Comparison of ENCODE assay signal across 8 cellular contexts in genomic region chr17:59105852-59106462, GRCh38. TPM values are rescaled to one million over a fixed set of nuclear protein-coding genes. Genes with fewer than 3 reads are reported as not detected.
A peak's percentile ranks its signal among the peaks of the same experiment; 100 is the strongest.
DNase-seq lines count a peak whose midpoint lies in the region; ATAC-seq and TF ChIP-seq lines count a peak whose summit lies in the region.

No MANE protein-coding gene starts in this region.

- peak overlapping the region; percentile 89 to 93 for H3K9ac ChIP-seq in colonic mucosa (ENCODE audit: low read depth in 2 of 2, low read length in 2 of 2)

- TF ChIP-seq CTCF in colonic mucosa (IDR thresholded peaks at IDR 0.05): no peak
- no peak for TF ChIP-seq CTCF in left lung (IDR thresholded peaks at IDR 0.05)

- no peaks in the 10 kb centered on the region for H3K27me3 ChIP-seq in colonic mucosa
- no peaks in the 10 kb centered on the region for H3K27me3 ChIP-seq in left lung

- ATAC-seq in GM18505 (IDR thresholded peaks at IDR 0.05; ENCODE audit: unreplicated experiment): peak; percentile 26
- peak; percentile 13 for ATAC-seq in HG02884 (IDR thresholded peaks at IDR 0.05; ENCODE audit: unreplicated experiment)
- ATAC-seq in left lung: peak; percentile 60

- intact Hi-C loops in colonic mucosa (cut with DNase I) (loop anchor here (5.0 kb wide), 1 partner anchor 46 kb away; no protein-coding TSS in a partner anchor), left lung (cut with DNase I) (no loop called here)

- H3K4me1 ChIP-seq in colonic mucosa (no peaks in the 10 kb centered on the region), left lung (peaks cover 8 to 24% of the 10 kb centered on the region in 2 donors)

- no peaks in the 10 kb centered on the region for H3K9me3 ChIP-seq in colonic mucosa
- no peaks in the 10 kb centered on the region for H3K9me3 ChIP-seq in left lung

- H3K27ac ChIP-seq in colonic mucosa: peak overlapping the region; percentile 84
- H3K27ac ChIP-seq in left lung: peak overlapping the region; percentile 89 to 96

- no peak for TF ChIP-seq POLR2A in GM18505 (IDR thresholded peaks at IDR 0.05; ENCODE audit: borderline replicate concordance, extremely low read depth, insufficient read depth, insufficient read length)

- H3K36me3 ChIP-seq in colonic mucosa (no peaks in the 10 kb centered on the region), left lung (peaks cover 0 to 16% of the 10 kb centered on the region in 2 donors)

- H3K4me3 ChIP-seq in colonic mucosa (peak overlapping the region; percentile 83), left lung (peak overlapping the region; percentile 79 to 99)

- peak; percentile 85 for DNase-seq in NCI-H2171 (lab: John Stamatoyannopoulos, UW)
- DNase-seq in activated CD4-positive, alpha-beta T cell treated with anti-CD3 and anti-CD28 coated beads, Interleukin-2, amount 50 U/mL, for 1 hour: peak; percentile 75
- peak; percentile 80 for DNase-seq in colonic mucosa
- DNase-seq in left lung: peak; percentile 72 to 90
- peak; percentile 72 for DNase-seq in stimulated activated CD4-positive, alpha-beta T cell treated with anti-CD3 and anti-CD28 coated beads, Interleukin-4, amount 100 ng/mL, for 24 hours
- DNase-seq in SKM-1 (lab: John Stamatoyannopoulos, UW; ENCODE audit: unreplicated experiment): no peak

RNA-seq across cellular contexts. Expression of gene TRIM37, which starts 0.7 kb away (rescaled TPM):
- total RNA-seq in colonic mucosa (10 to 100 TPM; 17.2 to 24.1 TPM), left lung (10 to 100 TPM; 22.6 to 23.3 TPM)

RNA-seq across cellular contexts. Expression of gene SKA2, which starts 49.0 kb away (rescaled TPM):
- total RNA-seq in colonic mucosa: 10 to 100 TPM; 29.5 to 53.8 TPM
- 10 to 100 TPM; 34.4 to 43.6 TPM for total RNA-seq in left lung

RNA-seq across cellular contexts. Expression of gene PRR11, which starts 49.6 kb away (rescaled TPM):
- 10 to 100 TPM; 10.8 to 34.0 TPM for total RNA-seq in colonic mucosa
- total RNA-seq in left lung: 1 to 10 TPM; 3.1 to 9.8 TPM
